Comparison of ENCODE assay signal across 1 cellular context in the genomic region with DNA sequence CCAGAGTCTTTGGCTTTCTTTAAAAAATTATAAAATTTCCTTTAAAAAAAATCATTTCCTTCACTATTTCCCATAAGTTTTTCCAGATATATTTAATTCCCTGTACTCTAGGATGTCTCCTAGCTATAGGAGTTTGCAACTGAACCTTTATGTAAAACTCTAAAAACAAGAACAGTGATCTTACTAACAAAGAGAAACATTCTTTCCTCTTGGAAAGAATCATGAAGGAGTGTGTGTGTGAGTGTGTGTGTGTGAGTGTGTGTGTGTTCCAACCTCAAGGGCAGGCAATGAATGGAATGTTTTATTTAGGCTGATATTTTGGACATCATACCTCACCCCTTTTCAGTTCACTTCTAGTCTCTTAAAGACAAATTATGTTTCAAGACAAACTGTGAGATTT.
TF ChIP-seq lines count a peak whose summit lies in the region.

No MANE protein-coding gene starts in this region.

TF ChIP-seq in GM23338, 12 proteins besides CTCF, POLR2A, EP300 and RAD21 (continued from another document):
- TF ChIP-seq, protein P1, sequence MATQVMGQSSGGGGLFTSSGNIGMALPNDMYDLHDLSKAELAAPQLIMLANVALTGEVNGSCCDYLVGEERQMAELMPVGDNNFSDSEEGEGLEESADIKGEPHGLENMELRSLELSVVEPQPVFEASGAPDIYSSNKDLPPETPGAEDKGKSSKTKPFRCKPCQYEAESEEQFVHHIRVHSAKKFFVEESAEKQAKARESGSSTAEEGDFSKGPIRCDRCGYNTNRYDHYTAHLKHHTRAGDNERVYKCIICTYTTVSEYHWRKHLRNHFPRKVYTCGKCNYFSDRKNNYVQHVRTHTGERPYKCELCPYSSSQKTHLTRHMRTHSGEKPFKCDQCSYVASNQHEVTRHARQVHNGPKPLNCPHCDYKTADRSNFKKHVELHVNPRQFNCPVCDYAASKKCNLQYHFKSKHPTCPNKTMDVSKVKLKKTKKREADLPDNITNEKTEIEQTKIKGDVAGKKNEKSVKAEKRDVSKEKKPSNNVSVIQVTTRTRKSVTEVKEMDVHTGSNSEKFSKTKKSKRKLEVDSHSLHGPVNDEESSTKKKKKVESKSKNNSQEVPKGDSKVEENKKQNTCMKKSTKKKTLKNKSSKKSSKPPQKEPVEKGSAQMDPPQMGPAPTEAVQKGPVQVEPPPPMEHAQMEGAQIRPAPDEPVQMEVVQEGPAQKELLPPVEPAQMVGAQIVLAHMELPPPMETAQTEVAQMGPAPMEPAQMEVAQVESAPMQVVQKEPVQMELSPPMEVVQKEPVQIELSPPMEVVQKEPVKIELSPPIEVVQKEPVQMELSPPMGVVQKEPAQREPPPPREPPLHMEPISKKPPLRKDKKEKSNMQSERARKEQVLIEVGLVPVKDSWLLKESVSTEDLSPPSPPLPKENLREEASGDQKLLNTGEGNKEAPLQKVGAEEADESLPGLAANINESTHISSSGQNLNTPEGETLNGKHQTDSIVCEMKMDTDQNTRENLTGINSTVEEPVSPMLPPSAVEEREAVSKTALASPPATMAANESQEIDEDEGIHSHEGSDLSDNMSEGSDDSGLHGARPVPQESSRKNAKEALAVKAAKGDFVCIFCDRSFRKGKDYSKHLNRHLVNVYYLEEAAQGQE (IDR thresholded peaks at IDR 0.05; ENCODE audit: unreplicated experiment) = no peak
- no peak for TF ChIP-seq ZNF114 (CRISPR knock-in tag; IDR thresholded peaks at IDR 0.05)
- TF ChIP-seq EZH2phosphoT487 (IDR thresholded peaks at IDR 0.05; ENCODE audit: unreplicated experiment) = no peak
- TF ChIP-seq POLR2AphosphoS5 (IDR thresholded peaks at IDR 0.05; ENCODE audit: low read depth) = no peak
- TF ChIP-seq JUNB (IDR thresholded peaks at IDR 0.05; ENCODE audit: unreplicated experiment) = no peak
- no peak for TF ChIP-seq STAT1 (IDR thresholded peaks at IDR 0.05; ENCODE audit: unreplicated experiment)
- TF ChIP-seq, protein P2, sequence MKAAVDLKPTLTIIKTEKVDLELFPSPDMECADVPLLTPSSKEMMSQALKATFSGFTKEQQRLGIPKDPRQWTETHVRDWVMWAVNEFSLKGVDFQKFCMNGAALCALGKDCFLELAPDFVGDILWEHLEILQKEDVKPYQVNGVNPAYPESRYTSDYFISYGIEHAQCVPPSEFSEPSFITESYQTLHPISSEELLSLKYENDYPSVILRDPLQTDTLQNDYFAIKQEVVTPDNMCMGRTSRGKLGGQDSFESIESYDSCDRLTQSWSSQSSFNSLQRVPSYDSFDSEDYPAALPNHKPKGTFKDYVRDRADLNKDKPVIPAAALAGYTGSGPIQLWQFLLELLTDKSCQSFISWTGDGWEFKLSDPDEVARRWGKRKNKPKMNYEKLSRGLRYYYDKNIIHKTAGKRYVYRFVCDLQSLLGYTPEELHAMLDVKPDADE (IDR thresholded peaks at IDR 0.05) = no peak
TF ChIP-seq in GM23338: peak in this region for 0.
